Comparison of ENCODE assay signal across 21 cellular contexts in the genomic region with DNA sequence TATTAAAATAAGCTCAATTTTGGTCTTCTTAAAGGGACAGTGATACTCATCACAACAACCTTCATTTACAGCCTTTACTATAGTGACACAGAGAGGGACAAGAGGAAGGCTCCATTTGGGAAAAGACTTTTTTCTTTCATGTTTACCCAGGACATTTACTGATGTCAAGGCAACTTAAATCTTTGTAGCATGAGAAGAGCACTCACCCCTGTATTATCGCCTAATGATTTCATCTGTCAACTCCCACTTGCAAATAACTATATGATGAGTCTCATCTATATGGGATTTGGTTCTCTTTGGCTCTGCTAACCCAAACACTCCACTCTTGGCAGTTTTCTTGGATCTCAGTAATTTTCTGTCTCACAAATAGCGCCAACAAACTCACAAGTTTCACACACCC. TPM values are rescaled to one million over a fixed set of nuclear protein-coding genes. Genes with fewer than 3 reads are reported as not detected.
DNase-seq lines count a peak whose midpoint lies in the region; ATAC-seq and TF ChIP-seq lines count a peak whose summit lies in the region.
"Had no signal": no experiment of that assay in that cellular context is flagged by ENCODE, and none has a peak within 500 bp of the region (broad histone marks: within the 10 kb centered on the region; RNA-seq: fewer than 3 reads in every experiment).

No MANE protein-coding gene starts in this region.

- no peak overlapping the region for H2AFZ ChIP-seq in ACC112 (ENCODE audit: low read length, unreplicated experiment)
- H2AFZ ChIP-seq: PC-9 had no signal

- H3K9me3 Mint-ChIP-seq in osteocyte (ENCODE audit: unreplicated experiment) = no peaks in the 10 kb centered on the region
- no peaks in the 10 kb centered on the region for H3K9me3 Mint-ChIP-seq in WTC11
- H3K9me3 Mint-ChIP-seq: CD8-positive, alpha-beta memory T cell had no signal

- peaks cover 49% of the 10 kb centered on the region for H3K36me3 Mint-ChIP-seq in osteocyte (ENCODE audit: unreplicated experiment)
- H3K36me3 Mint-ChIP-seq in WTC11 = peaks cover 42% of the 10 kb centered on the region

- peaks cover 44% of the 10 kb centered on the region for H3K36me3 ChIP-seq in ACC112 (ENCODE audit: insufficient read depth, low read length)

- H3K4me1 ChIP-seq in ACC112 (ENCODE audit: control insufficient read depth, insufficient read depth, low read length, unreplicated experiment) = peaks cover 36% of the 10 kb centered on the region
- H3K4me1 ChIP-seq: BLaER1 treated with 17β-estradiol and CSF1 and Interleukin-3, amounts not matched to agents 10 nM and 100 nM; SJSA1 had no signal

- peak overlapping the region; percentile 61 for H3K27ac Mint-ChIP-seq in osteocyte (ENCODE audit: unreplicated experiment)
- no peak overlapping the region for H3K27ac Mint-ChIP-seq in WTC11

- no peaks in the 10 kb centered on the region for H3K27me3 ChIP-seq in ACC112 (ENCODE audit: insufficient read depth, low read length)
- H3K27me3 ChIP-seq: BLaER1 treated with 17β-estradiol and CSF1 and Interleukin-3, amounts not matched to agents 10 nM and 100 nM; SJSA1 had no signal

- H3K4me3 ChIP-seq in ACC112 (ENCODE audit: low read depth, low read length) (no peak overlapping the region), cardiac fibroblast (replicated peaks in 1 of 2; ENCODE audit: low read depth in 2 of 2, low read length in 2 of 2) (no peak overlapping the region)
- H3K4me3 ChIP-seq: BLaER1 treated with 17β-estradiol and CSF1 and Interleukin-3, amounts not matched to agents 10 nM and 100 nM; PC-9; SJSA1 had no signal

- H3K27ac ChIP-seq in ACC112 (ENCODE audit: low read depth, low read length) = peak overlapping the region; percentile 25
- H3K27ac ChIP-seq: BLaER1 treated with 17β-estradiol and CSF1 and Interleukin-3, amounts not matched to agents 10 nM and 100 nM; KMS-11; PC-9; SJSA1 had no signal

- DNase-seq in RKO (ENCODE audit: low spot score) (peak; percentile 38), cardiac fibroblast (ENCODE audit: low read depth in 2 of 2) (peak; percentile 37 to 51), osteocyte (ENCODE audit: extremely low spot score, unreplicated experiment) (no peak), NCI-H2081 (lab: John Stamatoyannopoulos, UW) (no peak), glomerular visceral epithelial cell (ENCODE audit: extremely low spot score) (no peak), GM13977 (ENCODE audit: low spot score) (no peak), WTC11 (ENCODE audit: low spot score) (no peak)
- DNase-seq: 8988T; CD8-positive, alpha-beta memory T cell; DMS79 treated with DMSO at 0.1 percent for 48 hours; GDM1; GOT3; NCI-H1436; NCI-H2029; NCI-H510A; NCI-H82; PC-9 had no signal

- CTCF ChIA-PET in WTC11 (lab: Charles Lee) = no interaction called here

- TF ChIP-seq CTCF in cardiac fibroblast (IDR thresholded peaks at IDR 0.05; ENCODE audit: low read depth, low read length) (no peak), osteocyte (IDR thresholded peaks at IDR 0.05) (no peak), GM13977 (IDR thresholded peaks at IDR 0.05; ENCODE audit: extremely low read depth, insufficient read depth, missing control alignments) (no peak), WTC11 (IDR thresholded peaks at IDR 0.05) (no peak)

- H3K4me1 Mint-ChIP-seq in osteocyte (ENCODE audit: unreplicated experiment) = peaks cover 17% of the 10 kb centered on the region
- H3K4me1 Mint-ChIP-seq in WTC11 = peaks cover 3% of the 10 kb centered on the region; the same call in 1 of the 2 replicates
- H3K4me1 Mint-ChIP-seq: CD8-positive, alpha-beta memory T cell had no signal

- no peak for ATAC-seq in WTC11

- POLR2A ChIA-PET in WTC11 (lab: Charles Lee) = no interaction called here

- in situ Hi-C loops in GM13977 (cut with MboI; ENCODE audit: low pct_unique_long_range_greater_than_20kb, low sequenced_read_pairs, unreplicated experiment) = no loop called here

- H3K79me2 ChIP-seq in ACC112 (ENCODE audit: control insufficient read depth, insufficient read depth, low read length, unreplicated experiment) = no peaks in the 10 kb centered on the region

- H3K27me3 Mint-ChIP-seq in osteocyte (ENCODE audit: unreplicated experiment) = no peaks in the 10 kb centered on the region
- no peaks in the 10 kb centered on the region for H3K27me3 Mint-ChIP-seq in WTC11 (ENCODE audit: low read depth)
- H3K27me3 Mint-ChIP-seq: CD8-positive, alpha-beta memory T cell had no signal

- H3K4me3 Mint-ChIP-seq in osteocyte (ENCODE audit: unreplicated experiment) (no peak overlapping the region), WTC11 (no peak overlapping the region)
- H3K4me3 Mint-ChIP-seq: CD8-positive, alpha-beta memory T cell had no signal

TF ChIP-seq in WTC11, 78 proteins besides CTCF, POLR2A, EP300 and RAD21:
- TF ChIP-seq NFE2L1 (CRISPR knock-in tag; IDR thresholded peaks at IDR 0.05) (no peak), SP1 (CRISPR knock-in tag; conservative IDR thresholded peaks at IDR 0.05) (no peak), FOXP1 (CRISPR knock-in tag; IDR thresholded peaks at IDR 0.05; ENCODE audit: borderline replicate concordance) (no peak), ZNF396 (CRISPR knock-in tag; IDR thresholded peaks at IDR 0.05; ENCODE audit: borderline replicate concordance) (no peak), NR1H2 (CRISPR knock-in tag; IDR thresholded peaks at IDR 0.05) (no peak), CREM (CRISPR knock-in tag; IDR thresholded peaks at IDR 0.05) (no peak), MYBL2 (CRISPR knock-in tag; IDR thresholded peaks at IDR 0.05) (no peak), ZNF121 (CRISPR knock-in tag; IDR thresholded peaks at IDR 0.05) (no peak), KAT7 (CRISPR knock-in tag; IDR thresholded peaks at IDR 0.05; ENCODE audit: borderline replicate concordance) (no peak), TP53 (CRISPR knock-in tag; IDR thresholded peaks at IDR 0.05) (no peak), OVOL2 (CRISPR knock-in tag; IDR thresholded peaks at IDR 0.05; ENCODE audit: borderline replicate concordance) (no peak), RORB (CRISPR knock-in tag; IDR thresholded peaks at IDR 0.05) (no peak)
- TF ChIP-seq, protein P1, sequence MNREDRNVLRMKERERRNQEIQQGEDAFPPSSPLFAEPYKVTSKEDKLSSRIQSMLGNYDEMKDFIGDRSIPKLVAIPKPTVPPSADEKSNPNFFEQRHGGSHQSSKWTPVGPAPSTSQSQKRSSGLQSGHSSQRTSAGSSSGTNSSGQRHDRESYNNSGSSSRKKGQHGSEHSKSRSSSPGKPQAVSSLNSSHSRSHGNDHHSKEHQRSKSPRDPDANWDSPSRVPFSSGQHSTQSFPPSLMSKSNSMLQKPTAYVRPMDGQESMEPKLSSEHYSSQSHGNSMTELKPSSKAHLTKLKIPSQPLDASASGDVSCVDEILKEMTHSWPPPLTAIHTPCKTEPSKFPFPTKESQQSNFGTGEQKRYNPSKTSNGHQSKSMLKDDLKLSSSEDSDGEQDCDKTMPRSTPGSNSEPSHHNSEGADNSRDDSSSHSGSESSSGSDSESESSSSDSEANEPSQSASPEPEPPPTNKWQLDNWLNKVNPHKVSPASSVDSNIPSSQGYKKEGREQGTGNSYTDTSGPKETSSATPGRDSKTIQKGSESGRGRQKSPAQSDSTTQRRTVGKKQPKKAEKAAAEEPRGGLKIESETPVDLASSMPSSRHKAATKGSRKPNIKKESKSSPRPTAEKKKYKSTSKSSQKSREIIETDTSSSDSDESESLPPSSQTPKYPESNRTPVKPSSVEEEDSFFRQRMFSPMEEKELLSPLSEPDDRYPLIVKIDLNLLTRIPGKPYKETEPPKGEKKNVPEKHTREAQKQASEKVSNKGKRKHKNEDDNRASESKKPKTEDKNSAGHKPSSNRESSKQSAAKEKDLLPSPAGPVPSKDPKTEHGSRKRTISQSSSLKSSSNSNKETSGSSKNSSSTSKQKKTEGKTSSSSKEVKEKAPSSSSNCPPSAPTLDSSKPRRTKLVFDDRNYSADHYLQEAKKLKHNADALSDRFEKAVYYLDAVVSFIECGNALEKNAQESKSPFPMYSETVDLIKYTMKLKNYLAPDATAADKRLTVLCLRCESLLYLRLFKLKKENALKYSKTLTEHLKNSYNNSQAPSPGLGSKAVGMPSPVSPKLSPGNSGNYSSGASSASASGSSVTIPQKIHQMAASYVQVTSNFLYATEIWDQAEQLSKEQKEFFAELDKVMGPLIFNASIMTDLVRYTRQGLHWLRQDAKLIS (CRISPR knock-in tag; IDR thresholded peaks at IDR 0.05; ENCODE audit: borderline replicate concordance) = no peak
- TF ChIP-seq, protein P2, sequence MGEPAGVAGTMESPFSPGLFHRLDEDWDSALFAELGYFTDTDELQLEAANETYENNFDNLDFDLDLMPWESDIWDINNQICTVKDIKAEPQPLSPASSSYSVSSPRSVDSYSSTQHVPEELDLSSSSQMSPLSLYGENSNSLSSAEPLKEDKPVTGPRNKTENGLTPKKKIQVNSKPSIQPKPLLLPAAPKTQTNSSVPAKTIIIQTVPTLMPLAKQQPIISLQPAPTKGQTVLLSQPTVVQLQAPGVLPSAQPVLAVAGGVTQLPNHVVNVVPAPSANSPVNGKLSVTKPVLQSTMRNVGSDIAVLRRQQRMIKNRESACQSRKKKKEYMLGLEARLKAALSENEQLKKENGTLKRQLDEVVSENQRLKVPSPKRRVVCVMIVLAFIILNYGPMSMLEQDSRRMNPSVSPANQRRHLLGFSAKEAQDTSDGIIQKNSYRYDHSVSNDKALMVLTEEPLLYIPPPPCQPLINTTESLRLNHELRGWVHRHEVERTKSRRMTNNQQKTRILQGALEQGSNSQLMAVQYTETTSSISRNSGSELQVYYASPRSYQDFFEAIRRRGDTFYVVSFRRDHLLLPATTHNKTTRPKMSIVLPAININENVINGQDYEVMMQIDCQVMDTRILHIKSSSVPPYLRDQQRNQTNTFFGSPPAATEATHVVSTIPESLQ (CRISPR knock-in tag; IDR thresholded peaks at IDR 0.05) = no peak
- TF ChIP-seq, protein P3, sequence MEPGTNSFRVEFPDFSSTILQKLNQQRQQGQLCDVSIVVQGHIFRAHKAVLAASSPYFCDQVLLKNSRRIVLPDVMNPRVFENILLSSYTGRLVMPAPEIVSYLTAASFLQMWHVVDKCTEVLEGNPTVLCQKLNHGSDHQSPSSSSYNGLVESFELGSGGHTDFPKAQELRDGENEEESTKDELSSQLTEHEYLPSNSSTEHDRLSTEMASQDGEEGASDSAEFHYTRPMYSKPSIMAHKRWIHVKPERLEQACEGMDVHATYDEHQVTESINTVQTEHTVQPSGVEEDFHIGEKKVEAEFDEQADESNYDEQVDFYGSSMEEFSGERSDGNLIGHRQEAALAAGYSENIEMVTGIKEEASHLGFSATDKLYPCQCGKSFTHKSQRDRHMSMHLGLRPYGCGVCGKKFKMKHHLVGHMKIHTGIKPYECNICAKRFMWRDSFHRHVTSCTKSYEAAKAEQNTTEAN (CRISPR knock-in tag; IDR thresholded peaks at IDR 0.05) = no peak
TF ChIP-seq in WTC11: peak in this region for 0.

RNA-seq across cellular contexts. Expression of a gene that starts 24.1 kb away (rescaled TPM):
- total RNA-seq in osteocyte (67.0 TPM in 2 replicates), WTC11 (2021) (63.9 to 67.3 TPM (median 65.3 TPM) in 3 replicates)

RNA-seq across cellular contexts. Expression of a gene that starts 32.1 kb away (rescaled TPM):
- total RNA-seq in osteocyte = 0.10 and 0.16 TPM in 2 replicates
- 0.07 to 0.32 TPM (median 0.13 TPM) in 3 replicates for total RNA-seq in WTC11 (2021)
- total RNA-seq: CD8-positive, alpha-beta memory T cell; PC-9; SJSA1 had no signal

Comparison
In these comparisons a context has a peak if more than half of its experiments do, and no peak if none do; other contexts are left out.
1. DNase-seq: peak in RKO (single experiment) and cardiac fibroblast (2 of 2); none in osteocyte (single experiment), NCI-H2081 (0 of 2), glomerular visceral epithelial cell (single experiment), GM13977 (single experiment) and WTC11 (single experiment).